ENCODE assay signal across 10 cellular contexts in the genomic region with DNA sequence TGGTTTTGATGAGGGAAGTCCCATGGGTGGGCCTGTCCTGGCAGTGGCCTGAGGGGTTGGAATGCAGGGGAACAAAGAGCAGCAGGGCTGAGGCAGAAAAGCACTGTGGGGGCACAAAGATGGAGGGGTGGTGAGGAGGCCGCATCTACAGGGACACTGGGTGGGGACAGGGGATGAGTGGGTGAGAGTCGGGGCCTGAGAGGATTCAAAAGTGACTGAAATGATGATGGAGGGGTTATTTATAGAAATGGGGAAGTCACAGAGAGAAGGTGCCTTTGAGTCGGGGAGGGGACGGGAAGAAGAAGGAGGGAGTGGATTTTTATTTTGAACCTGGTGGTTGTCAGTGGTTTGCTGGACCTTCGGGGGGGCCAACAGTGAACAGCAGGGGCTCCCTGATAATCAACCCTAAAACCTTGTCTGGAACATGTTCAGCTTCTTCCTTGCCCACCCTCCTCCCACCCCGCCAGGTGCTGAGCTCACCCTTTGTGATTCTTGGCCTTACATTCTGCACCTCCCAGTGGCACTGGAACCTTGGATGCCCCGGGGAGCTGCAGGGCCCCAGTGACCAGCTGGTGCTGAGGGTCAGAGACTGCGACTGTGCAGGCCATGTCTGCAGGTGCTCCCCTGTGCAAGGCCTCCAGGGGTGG. TPM values are rescaled to one million over a fixed set of nuclear protein-coding genes. Genes with fewer than 3 reads are reported as not detected.
A peak's percentile ranks its signal among the peaks of the same experiment; 100 is the strongest.
DNase-seq lines count a peak whose midpoint lies in the region; ATAC-seq and TF ChIP-seq lines count a peak whose summit lies in the region.
"Had no signal": no experiment of that assay in that cellular context is flagged by ENCODE, and none has a peak within 500 bp of the region (broad histone marks: within the 10 kb centered on the region; RNA-seq: fewer than 3 reads in every experiment).

No MANE protein-coding gene starts in this region.

- no peak overlapping the region for H4K91ac ChIP-seq in H9 (ENCODE audit: insufficient read length, low read depth, low read length)

- no peaks in the 10 kb centered on the region for H3K9me3 ChIP-seq in endodermal cell (ENCODE audit: control insufficient read depth, low read length)
- no peaks in the 10 kb centered on the region for H3K9me3 ChIP-seq in H9 (ENCODE audit: control insufficient read depth, low read depth, low read length)
- H3K9me3 ChIP-seq: transverse colon had no signal

- no peak overlapping the region for H2BK12ac ChIP-seq in H9 (ENCODE audit: insufficient read length, low read depth, low read length)

- no peak overlapping the region for H4K8ac ChIP-seq in H9 (replicated peaks; ENCODE audit: insufficient read length, low read depth, low read length)

- no peak overlapping the region for H3K56ac ChIP-seq in H9 (ENCODE audit: insufficient read length, low read depth, low read length)

- no peaks in the 10 kb centered on the region for H3K79me2 ChIP-seq in H9 (ENCODE audit: insufficient read depth, low read length)

- H3K9ac ChIP-seq in endodermal cell (ENCODE audit: extremely low read depth, low read length, poor library complexity, severe bottlenecking) (no peak overlapping the region), H9 (ENCODE audit: extremely low read depth, insufficient read length, low read length) (no peak overlapping the region)

- H3K4me3 ChIP-seq in endodermal cell (ENCODE audit: low read length): no peak overlapping the region
- H3K4me3 ChIP-seq: transverse colon had no signal

- no peaks in the 10 kb centered on the region for H3K36me3 ChIP-seq in endodermal cell (ENCODE audit: control insufficient read depth, insufficient read depth, low read length)
- H3K36me3 ChIP-seq: transverse colon had no signal

- DNase-seq in GM13977 (ENCODE audit: low spot score) (peak; percentile 80), endodermal cell (peak; percentile 38), H9 (no peak), amniotic stem cell (lab: John Stamatoyannopoulos, UW) (no peak), dedifferentiated amniotic fluid mesenchymal stem cell (ENCODE audit: extremely low spot score) (no peak)
- no peak for DNase-seq in effector CD8-positive, alpha-beta T cell (lab: John Stamatoyannopoulos, UW)
- DNase-seq: NCI-H510A treated with DMSO at 0.1 percent for 48 hours, transverse colon had no signal

- ATAC-seq in GM21447 (IDR thresholded peaks at IDR 0.05; ENCODE audit: unreplicated experiment): peak; percentile 35

- no peak overlapping the region for H2BK5ac ChIP-seq in H9 (ENCODE audit: insufficient read length, low read length)

- H3K27ac ChIP-seq in endodermal cell (ENCODE audit: low read depth, low read length) (no peak overlapping the region), H9 (ENCODE audit: insufficient read length, low read depth, low read length) (no peak overlapping the region)
- H3K27ac ChIP-seq: transverse colon had no signal

- no peak overlapping the region for H3K4me2 ChIP-seq in H9 (ENCODE audit: insufficient read depth, insufficient read length, low read length)

- H3T11ph ChIP-seq in H9 (ENCODE audit: low read length): no peak overlapping the region

- H2AK5ac ChIP-seq in H9 (ENCODE audit: insufficient read length, low read length): no peak overlapping the region

- H3K23me2 ChIP-seq in H9 (ENCODE audit: insufficient read length, low read depth, low read length, poor library complexity, severe bottlenecking): no peaks in the 10 kb centered on the region

- H3K4me1 ChIP-seq in endodermal cell (ENCODE audit: control insufficient read depth, insufficient read depth, low read length) (peaks cover 15% of the 10 kb centered on the region), H9 (ENCODE audit: insufficient read depth, low read length) (peaks cover 15% of the 10 kb centered on the region)

- H3K27ac Mint-ChIP-seq in IgD-negative memory B cell (peak overlapping the region; percentile 86 to 97 (median 91)), endodermal cell (no peak overlapping the region), H9 (no peak overlapping the region)

- H2BK15ac ChIP-seq in H9 (ENCODE audit: low read depth, low read length): no peak overlapping the region

- TF ChIP-seq CTCF in GM13977 (IDR thresholded peaks at IDR 0.05; ENCODE audit: extremely low read depth, insufficient read depth, missing control alignments): no peak
- TF ChIP-seq CTCF in endodermal cell (conservative IDR thresholded peaks at IDR 0.05): no peak
- TF ChIP-seq CTCF in H9 (conservative IDR thresholded peaks at IDR 0.05): no peak

- no peaks in the 10 kb centered on the region for H3K36me3 Mint-ChIP-seq in IgD-negative memory B cell
- no peaks in the 10 kb centered on the region for H3K36me3 Mint-ChIP-seq in endodermal cell (ENCODE audit: low read depth)
- no peaks in the 10 kb centered on the region for H3K36me3 Mint-ChIP-seq in H9 (ENCODE audit: insufficient read depth in 1 of 3, low read depth in 3 of 3)

- no peak overlapping the region for H2BK20ac ChIP-seq in H9 (ENCODE audit: low read depth, low read length, poor library complexity, severe bottlenecking)

- no peak overlapping the region for H3K4ac ChIP-seq in H9 (ENCODE audit: low read depth, low read length)

- in situ Hi-C loops in GM13977 (cut with MboI; ENCODE audit: low pct_unique_long_range_greater_than_20kb, low sequenced_read_pairs, unreplicated experiment): no loop called here

- H3K27me3 ChIP-seq in endodermal cell (ENCODE audit: control insufficient read depth, insufficient read depth, low read length, poor library complexity, severe bottlenecking) (no peaks in the 10 kb centered on the region), H9 (ENCODE audit: insufficient read depth, low read length) (no peaks in the 10 kb centered on the region)
- H3K27me3 ChIP-seq: transverse colon had no signal

- H3K4me1 Mint-ChIP-seq in IgD-negative memory B cell (peaks cover 67 to 82% (median 79%) of the 10 kb centered on the region in 3 donors), endodermal cell (peaks cover 52% of the 10 kb centered on the region), H9 (peaks cover 61 to 72% of the 10 kb centered on the region in 2 experiments)

- H2BK120ac ChIP-seq in H9 (ENCODE audit: low read depth, low read length, poor library complexity, severe bottlenecking): no peak overlapping the region

- 88 to 91% methylated on average over 4 to 8 of the region's 8 CpGs for WGBS in endodermal cell (ENCODE audit: insufficient coverage in 1 of 2, insufficient read length in 1 of 2), 2 experiments
- 100% methylated on average over 2 of the region's 8 CpGs for WGBS in H9 (ENCODE audit: extremely low coverage, insufficient read length, low lambda C conversion rate)

- no peak overlapping the region for H4K5ac ChIP-seq in H9 (ENCODE audit: insufficient read length, low read depth, low read length)

- H3K79me1 ChIP-seq in H9 (ENCODE audit: insufficient read depth, low read depth, low read length, poor library complexity, severe bottlenecking): no peaks in the 10 kb centered on the region

- H3K14ac ChIP-seq in H9 (ENCODE audit: insufficient read depth, low read length): no peak overlapping the region

- no peak overlapping the region for H3K23ac ChIP-seq in H9 (ENCODE audit: insufficient read length, low read depth, low read length)

- H3K27me3 Mint-ChIP-seq in IgD-negative memory B cell (peaks cover 5% of the 10 kb centered on the region), endodermal cell (ENCODE audit: insufficient read depth) (peaks cover 17% of the 10 kb centered on the region), H9 (ENCODE audit: low read depth) (peaks cover 16% of the 10 kb centered on the region)

- H2AFZ ChIP-seq in H9 (ENCODE audit: low read length): no peak overlapping the region

- H3K18ac ChIP-seq in H9 (ENCODE audit: insufficient read length, low read depth, low read length): no peak overlapping the region

- no peaks in the 10 kb centered on the region for H4K20me1 ChIP-seq in H9 (ENCODE audit: control insufficient read depth, insufficient read depth, insufficient read length)

- H3K9me3 Mint-ChIP-seq in IgD-negative memory B cell: no peaks in the 10 kb centered on the region
- no peaks in the 10 kb centered on the region for H3K9me3 Mint-ChIP-seq in endodermal cell
- H3K9me3 Mint-ChIP-seq in H9: no peaks in the 10 kb centered on the region; a peak in 1 of 5 replicates

- H3K4me3 Mint-ChIP-seq in IgD-negative memory B cell: peak overlapping the region; percentile 58 to 92 (median 82)
- H3K4me3 Mint-ChIP-seq in endodermal cell: no peak overlapping the region
- peak overlapping the region in 1 of 2 experiments; percentile 37; a peak in 1 of 5 replicates for H3K4me3 Mint-ChIP-seq in H9

RNA-seq across cellular contexts. Expression of a gene that starts 42.9 kb away (rescaled TPM):
- polyA plus RNA-seq in IgD-negative memory B cell: 31.0 TPM
- total RNA-seq in endodermal cell: 10 to 100 TPM; 13.2 to 21.2 TPM
- 16.8 TPM for polyA plus RNA-seq in endodermal cell (2013, experiment 1 of 2)
- 18.5 TPM for polyA plus RNA-seq in endodermal cell (2013, experiment 2 of 2)
- 6.7 and 7.6 TPM in 2 replicates for total RNA-seq in H9 (2021)

Comparison
In these comparisons a context has a peak if more than half of its experiments do, and no peak if none do; other contexts are left out.
1. DNase-seq: peak in GM13977 (single experiment) and endodermal cell (single experiment); none in H9 (single experiment), amniotic stem cell (single experiment), effector CD8-positive, alpha-beta T cell (single experiment) and dedifferentiated amniotic fluid mesenchymal stem cell (single experiment).
2. H3K27ac Mint-ChIP-seq: peak in IgD-negative memory B cell (3 of 3); none in endodermal cell (single experiment) and H9 (0 of 3).